ENCODE assay signal across 11 cellular contexts in genomic region chr3:74613566-74613965, GRCh38. TPM values are rescaled to one million over a fixed set of nuclear protein-coding genes. Genes with fewer than 3 reads are reported as not detected.
DNase-seq lines count a peak whose midpoint lies in the region; ATAC-seq and TF ChIP-seq lines count a peak whose summit lies in the region.
"Had no signal": no experiment of that assay in that cellular context is flagged by ENCODE, and none has a peak within 500 bp of the region (broad histone marks: within the 10 kb centered on the region; RNA-seq: fewer than 3 reads in every experiment).

No MANE protein-coding gene starts in this region.

- H3K4me1 ChIP-seq in psoas muscle, result no peaks in the 10 kb centered on the region

- H3K27ac ChIP-seq in C4-2B (peak overlapping the region; percentile 72), psoas muscle (no peak overlapping the region)

- ATAC-seq in psoas muscle (no peak), GM18868 (IDR thresholded peaks at IDR 0.05; ENCODE audit: unreplicated experiment) (no peak), GM21529 (IDR thresholded peaks at IDR 0.05; ENCODE audit: unreplicated experiment) (no peak)

- H3K36me3 ChIP-seq in psoas muscle (ENCODE audit: insufficient read depth in 1 of 2, low read depth in 1 of 2), result no peaks in the 10 kb centered on the region

- in situ Hi-C loops in ACHN (cut with HindIII; ENCODE audit: low pct_ligation_motif_present, low pct_unique_long_range_greater_than_20kb, low sequenced_read_pairs), result no loop called here

- peak overlapping the region; percentile 81 for H3K4me3 ChIP-seq in WI38 (ENCODE audit: low read depth, low read length)
- peak overlapping the region; percentile 18 for H3K4me3 ChIP-seq in psoas muscle

- no peak for TF ChIP-seq CTCF in C4-2B (conservative IDR thresholded peaks at IDR 0.05)
- TF ChIP-seq CTCF in WI38 (IDR thresholded peaks at IDR 0.05; ENCODE audit: low read depth, low read length), result no peak
- TF ChIP-seq CTCF in psoas muscle (IDR thresholded peaks at IDR 0.05), result no peak

- peak; percentile 12 for DNase-seq in hepatic stellate cell (ENCODE audit: low spot score)
- no peak for DNase-seq in psoas muscle
- DNase-seq in ACHN, result no peak
- no peak for DNase-seq in foreskin melanocyte
- DNase-seq: DMS79 treated with DMSO at 0.1 percent for 48 hours, NCI-H1048 had no signal

- no peaks in the 10 kb centered on the region for H3K9me3 ChIP-seq in psoas muscle

- WGBS in psoas muscle, 3 donors, result 7 to 9% (median 8%) methylated on average over 15 of the region's 15 CpGs

- peaks cover 0 to 20% (median 6%) of the 10 kb centered on the region in 3 donors for H3K27me3 ChIP-seq in psoas muscle (ENCODE audit: insufficient read depth in 3 of 3, low read length in 2 of 3)

- intact Hi-C loops in psoas muscle (cut with DNase I), result no loop called here

RNA-seq across cellular contexts. Expression of gene CNTN3, which starts 0.9 kb away (rescaled TPM):
- under 1 TPM in 3 of 4 donors, not detected in 1; 0.07 to 0.32 (median 0.08) TPM for total RNA-seq in psoas muscle
- polyA plus RNA-seq in psoas muscle, result under 1 TPM; 0.03 to 0.05 (median 0.03) TPM
- total RNA-seq: T-helper 1 cell treated with Interleukin-12 subunit alpha and Interleukin-12 subunit beta and Interleukin-4 antibody, amounts not matched to agents 30 ng/mL and 1 ng/mL, for 36 hours had no signal
